Comparison of ENCODE assay signal across 8 cellular contexts in the genomic region with DNA sequence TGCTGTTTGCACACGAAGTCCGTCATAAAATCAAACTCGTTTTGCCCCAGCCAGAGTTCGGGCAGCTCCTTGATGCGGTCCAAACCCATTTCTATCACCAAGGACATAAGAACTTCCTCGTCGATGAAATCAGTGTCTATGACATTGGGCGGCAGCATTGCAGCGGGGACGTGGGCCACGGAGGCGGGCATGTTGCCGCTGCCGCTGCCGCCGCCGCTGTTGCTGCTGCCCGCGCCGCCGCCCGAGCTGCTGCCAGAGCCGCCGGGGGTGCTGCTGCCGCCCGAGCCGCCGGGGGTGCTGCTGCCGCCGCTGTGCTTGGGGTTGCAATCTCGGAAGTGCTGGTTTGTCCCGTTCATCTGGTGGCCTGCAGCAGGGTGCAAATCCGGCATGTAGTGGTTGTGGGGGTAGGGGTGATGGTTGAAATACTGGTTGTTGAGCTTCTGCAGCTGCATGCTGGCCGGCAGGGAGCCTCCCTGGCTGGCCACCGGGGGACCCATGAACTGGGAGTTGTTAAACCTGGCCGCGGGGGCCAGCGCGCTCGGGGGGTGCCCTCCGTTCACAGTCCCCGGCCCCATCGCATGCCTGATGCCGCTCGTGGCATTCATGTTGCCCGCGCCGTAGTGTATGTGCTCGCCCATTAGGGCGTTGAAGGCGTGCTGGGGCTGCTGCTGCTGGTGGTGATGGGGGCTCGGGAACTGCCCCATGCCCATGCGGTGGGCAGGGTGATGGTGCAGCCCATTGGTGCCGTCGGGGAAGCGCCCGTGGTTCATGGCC. TPM values are rescaled to one million over a fixed set of nuclear protein-coding genes. Genes with fewer than 3 reads are reported as not detected.
DNase-seq lines count a peak whose midpoint lies in the region; ATAC-seq and TF ChIP-seq lines count a peak whose summit lies in the region.

No MANE protein-coding gene starts in this region.

- 1% methylated on average over 21 to 47 of the region's 57 CpGs for WGBS in tibial nerve, 2 donors

- no peak overlapping the region for H2AFZ ChIP-seq in parathyroid adenoma

- H3K9ac ChIP-seq in BLaER1 treated with 17β-estradiol and CSF1 and Interleukin-3, amounts not matched to agents 10 nM and 100 nM, result peak overlapping the region; percentile 90 to 97 (median 94)
- H3K9ac ChIP-seq in parathyroid adenoma, result peak overlapping the region; percentile 88

- no peak for TF ChIP-seq EP300 in tibial nerve (IDR thresholded peaks at IDR 0.05)

- peak overlapping the region; percentile 81 to 95 (median 89) for H3K4me2 ChIP-seq in BLaER1 treated with 17β-estradiol and CSF1 and Interleukin-3, amounts not matched to agents 10 nM and 100 nM
- peak overlapping the region; percentile 89 for H3K4me2 ChIP-seq in parathyroid adenoma (ENCODE audit: low read length)

- peaks cover 36 to 51% (median 48%) of the 10 kb centered on the region in 10 experiments for H3K4me1 ChIP-seq in BLaER1 treated with 17β-estradiol and CSF1 and Interleukin-3, amounts not matched to agents 10 nM and 100 nM
- H3K4me1 ChIP-seq in RWPE2 (ENCODE audit: insufficient read depth, poor library complexity, severe bottlenecking), result peaks cover 21% of the 10 kb centered on the region
- peaks cover 24% of the 10 kb centered on the region for H3K4me1 ChIP-seq in parathyroid adenoma
- peaks cover 0 to 46% (median 22%) of the 10 kb centered on the region in 4 donors for H3K4me1 ChIP-seq in tibial nerve

- peaks cover 42% of the 10 kb centered on the region for H3K4me1 Mint-ChIP-seq in activated naive CD4-positive, alpha-beta T cell treated with anti-CD3 and anti-CD28 coated beads for 36 hours (ENCODE audit: low read depth)

- peak overlapping the region; percentile 78 to 98 (median 88) for H3K4me3 ChIP-seq in BLaER1 treated with 17β-estradiol and CSF1 and Interleukin-3, amounts not matched to agents 10 nM and 100 nM
- peak overlapping the region; percentile 63 for H3K4me3 ChIP-seq in RWPE2 (ENCODE audit: severe bottlenecking)
- peak overlapping the region; percentile 91 for H3K4me3 ChIP-seq in parathyroid adenoma (ENCODE audit: low read depth, low read length)
- peak overlapping the region; percentile 61 to 100 (median 92) for H3K4me3 ChIP-seq in tibial nerve

- CTCF ChIA-PET in activated naive CD4-positive, alpha-beta T cell treated with anti-CD3 and anti-CD28 coated beads for 36 hours (lab: Charles Lee), result interaction anchor here (0.9 to 2.9 kb wide), 8 partner anchors 9 to 553 kb away, joined by 3 to 10 read pairs (median 3); partner anchors contain the start of gene TXLNB

- no peaks in the 10 kb centered on the region for H3K27me3 ChIP-seq in BLaER1 treated with 17β-estradiol and CSF1 and Interleukin-3, amounts not matched to agents 10 nM and 100 nM
- H3K27me3 ChIP-seq in RWPE2 (ENCODE audit: insufficient read depth, poor library complexity, severe bottlenecking) (no peaks in the 10 kb centered on the region), parathyroid adenoma (ENCODE audit: control insufficient read depth, insufficient read depth, low read length) (no peaks in the 10 kb centered on the region), tibial nerve (no peaks in the 10 kb centered on the region)

- peaks cover 17% of the 10 kb centered on the region for H3K36me3 Mint-ChIP-seq in activated naive CD4-positive, alpha-beta T cell treated with anti-CD3 and anti-CD28 coated beads for 36 hours (ENCODE audit: low read depth)

- H3K4me3 Mint-ChIP-seq in activated naive CD4-positive, alpha-beta T cell treated with anti-CD3 and anti-CD28 coated beads for 36 hours, result peak overlapping the region; percentile 96

- H4K20me1 ChIP-seq in BLaER1 treated with 17β-estradiol and CSF1 and Interleukin-3, amounts not matched to agents 10 nM and 100 nM, result peaks cover 15 to 37% (median 31%) of the 10 kb centered on the region in 11 experiments; a peak in 18 of 22 replicates

- H3K79me2 ChIP-seq in parathyroid adenoma, result peaks cover 27% of the 10 kb centered on the region

- H3K27ac ChIP-seq in BLaER1 treated with 17β-estradiol and CSF1 and Interleukin-3, amounts not matched to agents 10 nM and 100 nM, result peak overlapping the region; percentile 93 to 97 (median 95)
- H3K27ac ChIP-seq in RWPE2 (ENCODE audit: poor library complexity, severe bottlenecking) (peak overlapping the region; percentile 89), parathyroid adenoma (peak overlapping the region; percentile 97), tibial nerve (peak overlapping the region; percentile 91 to 99 (median 96))

- no peaks in the 10 kb centered on the region for H3K27me3 Mint-ChIP-seq in activated naive CD4-positive, alpha-beta T cell treated with anti-CD3 and anti-CD28 coated beads for 36 hours (ENCODE audit: low read depth)

- no peaks in the 10 kb centered on the region for H3K9me3 Mint-ChIP-seq in activated naive CD4-positive, alpha-beta T cell treated with anti-CD3 and anti-CD28 coated beads for 36 hours

- ATAC-seq in HG03520 (IDR thresholded peaks at IDR 0.05; ENCODE audit: unreplicated experiment) (peak; percentile 21), RWPE2 (ENCODE audit: low read depth) (peak; percentile 15)

- H3K36me3 ChIP-seq in BLaER1 treated with 17β-estradiol and CSF1 and Interleukin-3, amounts not matched to agents 10 nM and 100 nM, result peaks cover 0 to 24% (median 7%) of the 10 kb centered on the region in 11 experiments; a peak in 9 of 22 replicates
- H3K36me3 ChIP-seq in RWPE2 (ENCODE audit: low read depth) (peaks cover 17% of the 10 kb centered on the region), parathyroid adenoma (ENCODE audit: control insufficient read depth, insufficient read depth, low read length) (peaks cover 31% of the 10 kb centered on the region), tibial nerve (peaks cover 0 to 29% (median 0%) of the 10 kb centered on the region in 3 donors)

- H3K27ac Mint-ChIP-seq in activated naive CD4-positive, alpha-beta T cell treated with anti-CD3 and anti-CD28 coated beads for 36 hours, result peak overlapping the region; percentile 99

- DNase-seq in RWPE2 (ENCODE audit: low spot score) (peak; percentile 66), glomerular visceral epithelial cell (ENCODE audit: extremely low spot score) (peak; percentile 63), tibial nerve (ENCODE audit: low spot score in 2 of 2) (peak; percentile 32)
- DNase-seq in activated naive CD4-positive, alpha-beta T cell treated with anti-CD3 and anti-CD28 coated beads for 36 hours, result peak; percentile 81

- TF ChIP-seq POLR2A in GM19193 (IDR thresholded peaks at IDR 0.05; ENCODE audit: extremely low read depth, insufficient read depth, insufficient read length) (peak; percentile 39), tibial nerve (IDR thresholded peaks at IDR 0.05) (peak in 1 of 2 donors; percentile 17)

- no peaks in the 10 kb centered on the region for H3K9me3 ChIP-seq in BLaER1 treated with 17β-estradiol and CSF1 and Interleukin-3, amounts not matched to agents 10 nM and 100 nM (replicated peaks in 1 of 11)
- H3K9me3 ChIP-seq in RWPE2 (ENCODE audit: severe bottlenecking) (no peaks in the 10 kb centered on the region), parathyroid adenoma (ENCODE audit: control insufficient read depth, low read length) (no peaks in the 10 kb centered on the region), tibial nerve (no peaks in the 10 kb centered on the region)

- intact Hi-C loops in activated naive CD4-positive, alpha-beta T cell treated with anti-CD3 and anti-CD28 coated beads for 36 hours (cut with micrococcal nuclease), result loop anchor here (2.0 to 5.0 kb wide), 6 partner anchors 387 to 1934 kb away; no protein-coding TSS in a partner anchor

- TF ChIP-seq CTCF in RWPE2 (IDR thresholded peaks at IDR 0.05; ENCODE audit: poor library complexity, severe bottlenecking) (peak; percentile 78), parathyroid adenoma (IDR thresholded peaks at IDR 0.05) (no peak), tibial nerve (IDR thresholded peaks at IDR 0.05) (peak; percentile 24 to 53 (median 28))

RNA-seq across cellular contexts. Expression of gene CITED2, which starts 1.1 kb away (rescaled TPM):
- 10 to 100 TPM; 22.9 to 23.8 TPM for total RNA-seq in activated naive CD4-positive, alpha-beta T cell treated with anti-CD3 and anti-CD28 coated beads for 36 hours
- 100 to 1,000 TPM; 297 to 618 (median 413) TPM for total RNA-seq in tibial nerve

Comparison
In these comparisons a context has a peak if more than half of its experiments do, and no peak if none do; other contexts are left out.
1. Peak in every context shown above with its lines: DNase-seq, ATAC-seq, H3K4me3 ChIP-seq and H3K27ac ChIP-seq.
2. RNA of gene CITED2, which starts 1.1 kb away (total RNA-seq): 297 to 618 TPM in tibial nerve; 22.9 to 23.8 TPM in activated naive CD4-positive, alpha-beta T cell treated with anti-CD3 and anti-CD28 coated beads for 36 hours; every median in the first group is over 10 times any median in the second.